9 cellular contexts compared by ENCODE assay signal in the genomic region with DNA sequence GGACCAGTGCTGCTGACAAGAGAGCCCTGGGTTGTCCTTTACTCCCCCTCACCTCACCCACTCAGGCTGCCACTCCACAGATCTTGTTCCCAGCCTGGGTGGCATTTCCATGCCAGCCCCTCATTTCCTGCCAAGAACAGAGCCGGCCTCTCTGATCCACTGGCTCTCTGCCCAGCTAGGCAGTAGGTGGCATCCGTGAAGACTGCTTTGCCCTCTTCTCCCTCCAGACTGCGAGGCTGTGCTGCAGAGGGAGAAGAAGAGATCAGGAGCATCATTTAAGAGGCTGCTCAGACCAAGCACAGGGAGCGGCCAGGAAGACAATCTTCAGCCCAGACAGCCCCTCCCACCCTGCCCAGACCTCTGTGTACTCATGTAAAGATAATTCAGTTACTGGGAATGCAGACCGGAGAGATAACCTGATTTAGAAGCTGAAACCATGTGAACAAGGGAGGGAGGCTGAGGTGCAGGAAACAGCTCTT.
DNase-seq lines count a peak whose midpoint lies in the region; ATAC-seq lines count a peak whose summit lies in the region.
"Had no signal": no experiment of that assay in that cellular context is flagged by ENCODE, and none has a peak within 500 bp of the region (broad histone marks: within the 10 kb centered on the region; RNA-seq: fewer than 3 reads in every experiment).

No MANE protein-coding gene starts in this region.

- ATAC-seq in left colon (no peak), HG03432 (IDR thresholded peaks at IDR 0.05; ENCODE audit: unreplicated experiment) (no peak), GM21786 (IDR thresholded peaks at IDR 0.05; ENCODE audit: unreplicated experiment) (no peak)

- DNase-seq in NCI-H2029 treated with DMSO at 0.1 percent for 48 hours (lab: John Stamatoyannopoulos, UW) = peak; percentile 91
- DNase-seq in amygdala (lab: John Stamatoyannopoulos, UW) = peak in 53 of 56 donors; percentile 11 to 86 (median 60)
- DNase-seq in left colon = peak; percentile 10 to 49
- DNase-seq in superior temporal gyrus (ENCODE audit: extremely low spot score) = peak; percentile 78
- DNase-seq in stimulated activated CD4-positive, alpha-beta T cell treated with anti-CD3 and anti-CD28 coated beads, Interleukin-15, amount 100 ng/mL, for 24 hours = no peak
- DNase-seq in NCI-H524 (lab: John Stamatoyannopoulos, UW) = no peak
- DNase-seq: ovary had no signal

- intact Hi-C loops in left colon (cut with DNase I, micrococcal nuclease) = no loop called here

Comparison
In these comparisons a context has a peak if more than half of its experiments do, and no peak if none do; other contexts are left out.
1. DNase-seq: peak in NCI-H2029 treated with DMSO at 0.1 percent for 48 hours (single experiment), amygdala (53 of 56), left colon (2 of 2) and superior temporal gyrus (single experiment); none in stimulated activated CD4-positive, alpha-beta T cell treated with anti-CD3 and anti-CD28 coated beads, Interleukin-15, amount 100 ng/mL, for 24 hours (single experiment) and NCI-H524 (0 of 2).